8 cellular contexts compared by ENCODE assay signal in the genomic region with DNA sequence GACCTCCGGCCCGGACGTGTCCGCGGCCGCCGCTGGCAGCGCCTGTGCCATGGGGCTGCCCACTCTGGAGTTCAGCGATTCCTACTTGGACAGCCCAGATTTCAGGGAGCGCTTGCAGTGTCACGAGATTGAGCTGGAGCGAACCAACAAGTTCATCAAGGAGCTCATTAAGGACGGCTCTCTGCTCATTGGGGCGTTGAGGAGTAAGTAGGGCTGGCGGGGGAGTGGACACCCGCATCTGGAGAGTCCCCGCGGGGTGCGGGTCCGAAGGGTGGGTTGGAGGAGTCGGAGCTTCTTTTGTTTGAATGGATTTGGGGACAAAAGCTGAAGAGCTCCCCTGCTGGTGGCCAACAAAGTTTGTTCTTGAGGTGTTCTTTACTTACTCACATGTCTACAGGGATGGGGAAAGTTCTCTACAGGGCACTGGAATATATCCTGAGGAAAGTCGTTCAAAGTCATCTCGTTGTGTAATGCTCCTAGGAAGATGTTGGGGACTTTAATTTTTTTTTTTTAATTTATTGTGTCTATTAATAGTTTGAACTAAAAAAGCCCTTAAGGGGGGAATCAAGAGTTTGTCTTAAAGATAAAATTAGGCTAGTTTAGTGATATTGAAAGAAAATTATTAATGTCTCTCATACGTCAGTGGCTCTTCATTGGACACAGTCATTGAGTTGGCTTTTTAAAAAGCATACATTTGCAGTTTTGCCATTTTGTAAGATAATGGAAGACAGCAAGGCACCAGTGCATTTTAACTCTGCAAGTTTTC. TPM values are rescaled to one million over a fixed set of nuclear protein-coding genes. Genes with fewer than 3 reads are reported as not detected.
DNase-seq lines count a peak whose midpoint lies in the region; ATAC-seq, FAIRE-seq and TF ChIP-seq lines count a peak whose summit lies in the region.

No MANE protein-coding gene starts in this region.

- TF ChIP-seq CTCF in AG04449 (IDR thresholded peaks at IDR 0.05; ENCODE audit: insufficient read depth, low read length, missing control alignments) (peak; percentile 64), foreskin fibroblast (IDR thresholded peaks at IDR 0.05; ENCODE audit: low read depth, low read length) (peak; percentile 60), nephron (IDR thresholded peaks at IDR 0.05; ENCODE audit: unreplicated experiment in 3 of 3) (peak; percentile 56 to 75 (median 74))

- peak overlapping the region; percentile 95 to 98 (median 97) for H3K4me3 Mint-ChIP-seq in nephron

- H3K36me3 Mint-ChIP-seq in nephron (ENCODE audit: low read depth) = peaks cover 3% of the 10 kb centered on the region

- CTCF ChIA-PET in AG04449 (lab: Yijun Ruan, JAX) = interaction anchor here (0.7 to 2.7 kb wide), 28 partner anchors 9 to 246 kb away, joined by 3 to 16 read pairs (median 4); no protein-coding TSS in a partner anchor

- ATAC-seq in HG02763 (IDR thresholded peaks at IDR 0.05; ENCODE audit: unreplicated experiment) = peak; percentile 59

- no peak for TF ChIP-seq POLR2A in GM12892 (IDR thresholded peaks at IDR 0.05; ENCODE audit: low read depth, low read length)

- H3K4me3 ChIP-seq in AG04449 (ENCODE audit: low read depth, low read length) (peak overlapping the region; percentile 73), foreskin fibroblast (ENCODE audit: low read depth in 1 of 2, low read length in 2 of 2) (peak overlapping the region; percentile 76 to 83)

- peak; percentile 91 for FAIRE-seq in GM12892 (lab: Jason Lieb, UNC)

- POLR2A ChIA-PET in AG04449 (lab: Yijun Ruan, JAX) = interaction anchor here (0.6 to 0.7 kb wide), 2 partner anchors 206 to 238 kb away, joined by 3 read pairs; no protein-coding TSS in a partner anchor

- H3K4me1 Mint-ChIP-seq in nephron = peaks cover 32% of the 10 kb centered on the region

- H3K27me3 Mint-ChIP-seq in nephron (ENCODE audit: low read depth) = no peaks in the 10 kb centered on the region

- peak overlapping the region; percentile 80 to 97 (median 94) for H3K27ac Mint-ChIP-seq in nephron

- DNase-seq in AG04449 (ENCODE audit: low read depth, low spot score) = no peak
- peak; percentile 37 for DNase-seq in GM12892 (ENCODE audit: insufficient read length)
- DNase-seq in NCI-H1048 (lab: John Stamatoyannopoulos, UW) = peak; percentile 35
- DNase-seq in activated CD8-positive, alpha-beta memory T cell treated with anti-CD3 and anti-CD28 coated beads for 48 hours (ENCODE audit: low read depth in 2 of 3, low spot score in 2 of 3) = peak in 2 of 3 experiments; percentile 1 to 2
- DNase-seq in foreskin fibroblast = peak; percentile 71 to 83
- DNase-seq in COLO668 (lab: John Stamatoyannopoulos, UW; ENCODE audit: unreplicated experiment) = no peak

- H3K9me3 Mint-ChIP-seq in nephron = no peaks in the 10 kb centered on the region

RNA-seq across cellular contexts. Expression of a gene that starts 0.7 kb away (rescaled TPM):
- polyA plus RNA-seq in GM12892 (2012; ENCODE audit: missing spikeins) = 1.3 TPM

Comparison
In these comparisons a context has a peak if more than half of its experiments do, and no peak if none do; other contexts are left out.
1. DNase-seq: peak in GM12892 (single experiment), NCI-H1048 (single experiment), activated CD8-positive, alpha-beta memory T cell treated with anti-CD3 and anti-CD28 coated beads for 48 hours (2 of 3) and foreskin fibroblast (2 of 2); none in AG04449 (single experiment) and COLO668 (single experiment).
2. Peak in every context shown above with its lines, with median percentiles within 50 percentile points of each other: CTCF ChIP-seq.